9 cellular contexts compared by ENCODE assay signal in genomic region chr11:416757-417621, GRCh38. TPM values are rescaled to one million over a fixed set of nuclear protein-coding genes. Genes with fewer than 3 reads are reported as not detected.
DNase-seq lines count a peak whose midpoint lies in the region; ATAC-seq and TF ChIP-seq lines count a peak whose summit lies in the region.
"Had no signal": no experiment of that assay in that cellular context is flagged by ENCODE, and none has a peak within 500 bp of the region (broad histone marks: within the 10 kb centered on the region; RNA-seq: fewer than 3 reads in every experiment).

No MANE protein-coding gene starts in this region.

- DNase-seq in CD14-positive monocyte (ENCODE audit: low spot score) = no peak
- peak; percentile 50 for DNase-seq in HuH-7 (ENCODE audit: low spot score)
- DNase-seq in activated CD4-positive, CD25-positive, alpha-beta regulatory T cell treated with anti-CD3 and anti-CD28 coated beads, Interleukin-2, amount 50 U/mL, for 72 hours = peak; percentile 59
- DNase-seq in esophagus muscularis mucosa (ENCODE audit: extremely low spot score) = no peak
- peak; percentile 19 for DNase-seq in omental fat pad (ENCODE audit: low spot score)
- no peak for DNase-seq in midbrain (lab: John Stamatoyannopoulos, UW)
- no peak for DNase-seq in NCI-H1048 (lab: John Stamatoyannopoulos, UW)

- H3K9me3 ChIP-seq in esophagus muscularis mucosa = no peaks in the 10 kb centered on the region

- intact Hi-C loops in CD14-positive monocyte (cut with micrococcal nuclease) (loop anchor here in 1 of 2 donors (2.0 kb wide), 1 partner anchor 34 kb away; the partner anchor contains the start of gene PTDSS2), esophagus muscularis mucosa (cut with DNase I) (no loop called here)

- H3K4me3 ChIP-seq in esophagus muscularis mucosa = peak overlapping the region; percentile 51 to 62 (median 54)

- peaks cover 45% of the 10 kb centered on the region for H3K4me1 Mint-ChIP-seq in CD14-positive monocyte

- TF ChIP-seq POLR2A in esophagus muscularis mucosa (IDR thresholded peaks at IDR 0.05; ENCODE audit: low read depth) = no peak

- TF ChIP-seq CTCF in CD14-positive monocyte (IDR thresholded peaks at IDR 0.05) (no peak), esophagus muscularis mucosa (IDR thresholded peaks at IDR 0.05) (no peak), omental fat pad (IDR thresholded peaks at IDR 0.05) (no peak)

- ATAC-seq in omental fat pad (ENCODE audit: low FRiP score) (no peak), HG02840 (IDR thresholded peaks at IDR 0.05; ENCODE audit: low FRiP score, unreplicated experiment) (no peak)

- peaks cover 9 to 31% (median 26%) of the 10 kb centered on the region in 4 donors for H3K4me1 ChIP-seq in esophagus muscularis mucosa

- H3K4me3 Mint-ChIP-seq in CD14-positive monocyte = peak overlapping the region; percentile 89 to 97

- peak overlapping the region; percentile 71 to 92 (median 87) for H3K27ac Mint-ChIP-seq in CD14-positive monocyte

- H3K9me3 Mint-ChIP-seq in CD14-positive monocyte = peaks cover 0 to 2% (median 0%) of the 10 kb centered on the region in 7 donors

- H3K36me3 ChIP-seq in esophagus muscularis mucosa = no peaks in the 10 kb centered on the region

- H3K27ac ChIP-seq in esophagus muscularis mucosa (replicated peaks in 1 of 4) = peak overlapping the region; percentile 66 to 79 (median 78)

- H3K36me3 Mint-ChIP-seq in CD14-positive monocyte = no peaks in the 10 kb centered on the region

- no peak for TF ChIP-seq EP300 in esophagus muscularis mucosa (IDR thresholded peaks at IDR 0.05)

- H3K27me3 ChIP-seq in esophagus muscularis mucosa = peaks cover 0 to 73% (median 41%) of the 10 kb centered on the region in 4 donors

- peaks cover 5 to 25% (median 11%) of the 10 kb centered on the region in 3 donors for H3K27me3 Mint-ChIP-seq in CD14-positive monocyte (ENCODE audit: low read depth in 3 of 3)

- WGBS in esophagus muscularis mucosa = 0% methylated on average over 1 of the region's 97 CpGs

RNA-seq across cellular contexts. Expression of gene SIGIRR, which starts 2.2 kb away (rescaled TPM):
- polyA plus RNA-seq in CD14-positive monocyte = 10 to 100 TPM; 62.8 to 75.4 TPM
- 10 to 100 TPM; 45.7 to 72.9 (median 50.5) TPM for total RNA-seq in esophagus muscularis mucosa
- total RNA-seq in omental fat pad = 10 to 100 TPM; 17.6 to 42.1 (median 31.0) TPM

RNA-seq across cellular contexts. Expression of gene PKP3, which starts 23.0 kb away (rescaled TPM):
- polyA plus RNA-seq in CD14-positive monocyte = not detected
- total RNA-seq in esophagus muscularis mucosa (1 to 10 TPM in 1 of 4 donors, under 1 TPM in 3; 0.17 to 1.1 (median 0.51) TPM), omental fat pad (under 1 TPM in 3 of 4 donors, not detected in 1; 0.09 to 0.96 (median 0.95) TPM)

RNA-seq across cellular contexts. Expression of gene ANO9, which starts 24.8 kb away (rescaled TPM):
- under 1 TPM in 1 of 2 donors, not detected in 1; 0.18 TPM for polyA plus RNA-seq in CD14-positive monocyte
- total RNA-seq in esophagus muscularis mucosa = under 1 TPM in 3 of 4 donors, not detected in 1; 0.11 to 0.42 (median 0.32) TPM
- 1 to 10 TPM in 3 of 4 donors, under 1 TPM in 1; 0.79 to 3.6 (median 3.1) TPM for total RNA-seq in omental fat pad
- total RNA-seq: HT1080 had no signal

RNA-seq across cellular contexts. Expression of gene PTDSS2, which starts 33.1 kb away (rescaled TPM):
- polyA plus RNA-seq in CD14-positive monocyte = 10 to 100 TPM in 1 of 2 donors, 1 to 10 TPM in 1; 9.3 to 12.4 TPM
- total RNA-seq in esophagus muscularis mucosa (10 to 100 TPM; 23.9 to 58.3 (median 30.2) TPM), omental fat pad (10 to 100 TPM; 33.0 to 45.2 (median 39.0) TPM)

RNA-seq across cellular contexts. Expression of gene B4GALNT4, which starts 47.7 kb away (rescaled TPM):
- polyA plus RNA-seq in CD14-positive monocyte = not detected
- total RNA-seq in esophagus muscularis mucosa (10 to 100 TPM in 1 of 4 donors, 1 to 10 TPM in 3; 2.5 to 12.0 (median 5.7) TPM), omental fat pad (1 to 10 TPM; 1.4 to 4.1 (median 2.5) TPM)

Comparison
In these comparisons a context has a peak if more than half of its experiments do, and no peak if none do; other contexts are left out.
1. DNase-seq: peak in HuH-7 (single experiment), activated CD4-positive, CD25-positive, alpha-beta regulatory T cell treated with anti-CD3 and anti-CD28 coated beads, Interleukin-2, amount 50 U/mL, for 72 hours (single experiment) and omental fat pad (single experiment); none in CD14-positive monocyte (single experiment), esophagus muscularis mucosa (single experiment), midbrain (single experiment) and NCI-H1048 (single experiment).